In genomic region chr16:70438983-70439862, GRCh38 we compare ENCODE assay signal across 8 cellular contexts. TPM values are rescaled to one million over a fixed set of nuclear protein-coding genes. Genes with fewer than 3 reads are reported as not detected.
DNase-seq lines count a peak whose midpoint lies in the region; ATAC-seq and TF ChIP-seq lines count a peak whose summit lies in the region.

Gene ST3GAL2, minus strand, starts transcription at chr16:70439100. Its CDS starts 40,570 bp downstream, at chr16:70398530.

- H4K91ac ChIP-seq in neuronal stem cell (ENCODE audit: low read depth, low read length, poor library complexity) = no peak within 1 kb of the TSS

- peak within 1 kb of the TSS; percentile 98 for H2BK120ac ChIP-seq in neuronal stem cell (ENCODE audit: low read depth, low read length)

- peak within 1 kb of the TSS; percentile 88 for H4K8ac ChIP-seq in neuronal stem cell (ENCODE audit: low read depth, low read length)

- H3K23ac ChIP-seq in neuronal stem cell (ENCODE audit: low read depth, low read length, poor library complexity) = peak within 1 kb of the TSS; percentile 94

- H3K36me3 ChIP-seq in Loucy (ENCODE audit: insufficient read depth, low read length) = no peaks in the 10 kb centered on the region
- H3K36me3 ChIP-seq in SJCRH30 = no peaks in the 10 kb centered on the region
- peaks cover 3 to 9% of the 10 kb centered on the region in 2 donors for H3K36me3 ChIP-seq in neuronal stem cell (replicated peaks in 1 of 2; ENCODE audit: control insufficient read depth in 2 of 2, insufficient read depth in 2 of 2, low read length in 2 of 2)
- peaks cover 0 to 5% (median 0%) of the 10 kb centered on the region in 5 donors for H3K36me3 ChIP-seq in subcutaneous abdominal adipose tissue (ENCODE audit: control insufficient read depth in 5 of 5, insufficient read depth in 5 of 5, low read length in 5 of 5)

- no CpG with 5 or more reads among the region's 84 CpGs for WGBS in neuronal stem cell (ENCODE audit: extremely low coverage in 2 of 2, insufficient read length in 2 of 2, insufficient replicate concordance in 1 of 2), 2 donors

- H2BK12ac ChIP-seq in neuronal stem cell (ENCODE audit: low read length) = peak within 1 kb of the TSS; percentile 48

- H3K9me2 ChIP-seq in Loucy (replicated peaks; ENCODE audit: low read depth, low read length) = no peaks in the 10 kb centered on the region

- H2AK5ac ChIP-seq in neuronal stem cell (ENCODE audit: low read depth, low read length) = peak within 1 kb of the TSS; percentile 60

- H3K4ac ChIP-seq in neuronal stem cell (ENCODE audit: low read length) = peak within 1 kb of the TSS; percentile 97

- H3K27ac ChIP-seq in SJCRH30 = no peak within 1 kb of the TSS; the same call in 1 of the 2 replicates
- no peak within 1 kb of the TSS for H3K27ac ChIP-seq in foreskin keratinocyte
- peak within 1 kb of the TSS; percentile 75 for H3K27ac ChIP-seq in neuronal stem cell (replicated peaks; ENCODE audit: low read length)
- H3K27ac ChIP-seq in subcutaneous abdominal adipose tissue (ENCODE audit: low read depth, low read length) = peak within 1 kb of the TSS; percentile 50

- H3K27me3 ChIP-seq in Loucy (ENCODE audit: insufficient read depth, low read length, poor library complexity, severe bottlenecking) = no peaks in the 10 kb centered on the region
- H3K27me3 ChIP-seq in SJCRH30 = no peaks in the 10 kb centered on the region
- no peaks in the 10 kb centered on the region for H3K27me3 ChIP-seq in foreskin keratinocyte
- no peaks in the 10 kb centered on the region for H3K27me3 ChIP-seq in neuronal stem cell (ENCODE audit: control insufficient read depth in 3 of 3, insufficient read depth in 3 of 3, low read depth in 1 of 3, low read length in 3 of 3)
- no peaks in the 10 kb centered on the region for H3K27me3 ChIP-seq in subcutaneous abdominal adipose tissue (ENCODE audit: control insufficient read depth in 5 of 5, insufficient read depth in 4 of 5, low read length in 5 of 5)

- H3K79me2 ChIP-seq in Loucy (ENCODE audit: insufficient read depth, low read length) = peaks cover 40% of the 10 kb centered on the region

- H3F3A ChIP-seq in Loucy (ENCODE audit: low read depth) = peaks cover 2% of the 10 kb centered on the region; the same call in 1 of the 2 replicates

- peak within 1 kb of the TSS; percentile 99 for H3K4me2 ChIP-seq in Loucy (ENCODE audit: low read depth, low read length, poor library complexity, severe bottlenecking)
- peak within 1 kb of the TSS; percentile 90 for H3K4me2 ChIP-seq in neuronal stem cell (ENCODE audit: insufficient read depth, low read length, poor library complexity, severe bottlenecking)

- H3K18ac ChIP-seq in neuronal stem cell (ENCODE audit: low read length) = peak within 1 kb of the TSS; percentile 100

- H3K4me1 ChIP-seq in Loucy (ENCODE audit: insufficient read depth, low read length, poor library complexity, severe bottlenecking) (peaks cover 30% of the 10 kb centered on the region), SJCRH30 (peaks cover 12% of the 10 kb centered on the region), foreskin keratinocyte (no peaks in the 10 kb centered on the region), neuronal stem cell (ENCODE audit: control insufficient read depth in 2 of 2, insufficient read depth in 1 of 2, low read depth in 1 of 2, low read length in 2 of 2) (peaks cover 11 to 16% of the 10 kb centered on the region in 2 donors), subcutaneous abdominal adipose tissue (ENCODE audit: control insufficient read depth in 5 of 5, insufficient read depth in 5 of 5, low read length in 5 of 5) (peaks cover 7 to 35% (median 33%) of the 10 kb centered on the region in 5 donors)

- peak within 1 kb of the TSS; percentile 99 for H2BK15ac ChIP-seq in neuronal stem cell (ENCODE audit: low read length)

- H2AFZ ChIP-seq in Loucy (ENCODE audit: low read length) (peak within 1 kb of the TSS; percentile 98), neuronal stem cell (ENCODE audit: low read length) (peak within 1 kb of the TSS; percentile 93)

- H3K9me3 ChIP-seq in Loucy (ENCODE audit: insufficient read depth, low read depth, low read length) = no peaks in the 10 kb centered on the region
- no peaks in the 10 kb centered on the region for H3K9me3 ChIP-seq in SJCRH30 (replicated peaks)
- H3K9me3 ChIP-seq in neuronal stem cell (replicated peaks in 1 of 2; ENCODE audit: control insufficient read depth in 2 of 2, insufficient read depth in 1 of 2, low read depth in 1 of 2, low read length in 2 of 2) = no peaks in the 10 kb centered on the region
- H3K9me3 ChIP-seq in subcutaneous abdominal adipose tissue (ENCODE audit: control insufficient read depth in 5 of 5, low read length in 5 of 5) = no peaks in the 10 kb centered on the region

- H4K20me1 ChIP-seq in Loucy (ENCODE audit: insufficient read depth, low read length, poor library complexity, severe bottlenecking) = peaks cover 15% of the 10 kb centered on the region

- peak within 1 kb of the TSS; percentile 83 for H3K9ac ChIP-seq in Loucy (ENCODE audit: low read depth, low read length, poor library complexity, severe bottlenecking)
- peak within 1 kb of the TSS; percentile 98 for H3K9ac ChIP-seq in neuronal stem cell (ENCODE audit: low read depth, low read length, poor library complexity)
- H3K9ac ChIP-seq in subcutaneous abdominal adipose tissue (ENCODE audit: low read length in 5 of 5) = peak within 1 kb of the TSS; percentile 42 to 86 (median 75)

- peaks cover 2% of the 10 kb centered on the region for H3K79me1 ChIP-seq in neuronal stem cell (ENCODE audit: low read depth, low read length)

- H3K4me3 ChIP-seq in Loucy (ENCODE audit: low read length, poor library complexity, severe bottlenecking) = peak within 1 kb of the TSS; percentile 92
- H3K4me3 ChIP-seq in SJCRH30 = peak within 1 kb of the TSS; percentile 70
- peak within 1 kb of the TSS; percentile 80 to 95 for H3K4me3 ChIP-seq in neuronal stem cell (ENCODE audit: low read length in 2 of 2)
- H3K4me3 ChIP-seq in subcutaneous abdominal adipose tissue (ENCODE audit: low read depth in 1 of 5, low read length in 5 of 5) = peak within 1 kb of the TSS; percentile 82 to 94 (median 88)

- ATAC-seq in foreskin keratinocyte = peak; percentile 93

- no peak for TF ChIP-seq CTCF in Loucy (conservative IDR thresholded peaks at IDR 0.05; ENCODE audit: low read length)
- no peak for TF ChIP-seq CTCF in foreskin keratinocyte (conservative IDR thresholded peaks at IDR 0.05)

- DNase-seq in EL (peak; percentile 94), GOT3 (lab: John Stamatoyannopoulos, UW) (peak; percentile 72), SJCRH30 (peak; percentile 92 to 95), foreskin keratinocyte (peak; percentile 64 to 80), neuronal stem cell (ENCODE audit: low spot score) (peak; percentile 99)
- DNase-seq in activated gamma-delta T cell treated with anti-CD3 and anti-CD28 coated beads, Interleukin-2, amount 50 U/mL, for 16 hours (ENCODE audit: low read depth) = peak; percentile 90

- H2BK5ac ChIP-seq in neuronal stem cell (ENCODE audit: low read length) = peak within 1 kb of the TSS; percentile 96

- H3K14ac ChIP-seq in neuronal stem cell (ENCODE audit: low read length) = peak within 1 kb of the TSS; percentile 100

RNA-seq across cellular contexts. Expression of gene ST3GAL2, which starts in this region (rescaled TPM):
- 13.6 TPM in 2 replicates for total RNA-seq in SJCRH30 (2014; rRNA removed; shearing (Covaris generic))
- 12.3 and 12.5 TPM in 2 replicates for total RNA-seq in foreskin keratinocyte
- polyA plus RNA-seq in foreskin keratinocyte = 6.7 and 6.9 TPM in 2 replicates
- polyA plus RNA-seq in neuronal stem cell (2013, experiment 1 of 2) = 21.9 TPM
- 23.3 TPM for polyA plus RNA-seq in neuronal stem cell (2013, experiment 2 of 2)

Comparison
In these comparisons a context has a peak if more than half of its experiments do, and no peak if none do; other contexts are left out.
1. H3K27ac ChIP-seq: peak in neuronal stem cell (single experiment) and subcutaneous abdominal adipose tissue (single experiment); none in SJCRH30 (single experiment) and foreskin keratinocyte (single experiment).
2. Peak in every context shown above with its lines, with median percentiles within 50 percentile points of each other: DNase-seq, H3K4me3 ChIP-seq and H3K9ac ChIP-seq.